18 cellular contexts compared by ENCODE assay signal in genomic region chr17:64158411-64158810, GRCh38.
"Had no signal": no experiment of that assay in that cellular context is flagged by ENCODE, and none has a peak within 500 bp of the region (broad histone marks: within the 10 kb centered on the region; RNA-seq: fewer than 3 reads in every experiment).

No MANE protein-coding gene starts in this region.

- H3K9me3 Mint-ChIP-seq: activated CD4-positive, alpha-beta memory T cell treated with anti-CD3 and anti-CD28 coated beads for 36 hours; activated naive CD8-positive, alpha-beta T cell treated with anti-CD3 and anti-CD28 coated beads for 36 hours; activated T-cell treated with anti-CD3 and anti-CD28 coated beads, Interleukin-2, amount 50 U/mL, for 72 hours; brain; central memory CD8-positive, alpha-beta T cell; immature natural killer cell; naive thymus-derived CD8-positive, alpha-beta T cell had no signal

- DNase-seq: activated CD4-positive, alpha-beta memory T cell treated with anti-CD3 and anti-CD28 coated beads for 36 hours; activated gamma-delta T cell treated with Interleukin-2 at 50 U/mL for 16 hours; activated naive CD8-positive, alpha-beta T cell treated with anti-CD3 and anti-CD28 coated beads for 36 hours; activated T-cell treated with anti-CD3 and anti-CD28 coated beads, Interleukin-2, amount 50 U/mL, for 72 hours; amygdala; effector memory CD4-positive, alpha-beta T cell; foreskin keratinocyte; immature natural killer cell; left colon; mammary epithelial cell; mucosa of descending colon; naive thymus-derived CD8-positive, alpha-beta T cell; occipital lobe; sigmoid colon; stimulated activated CD4-positive, alpha-beta T cell treated with anti-CD3 and anti-CD28 coated beads, Interleukin-12 subunit alpha, Interleukin-12 subunit beta, amount 100 ng/mL, for 4 hours; stimulated activated CD4-positive, alpha-beta T cell treated with anti-CD3 and anti-CD28 coated beads, Interleukin-2, amount 100 ng/mL, for 24 hours had no signal

- H3K4me3 ChIP-seq: mucosa of descending colon, sigmoid colon had no signal

- ATAC-seq: activated T-cell treated with anti-CD3 and anti-CD28 coated beads, Interleukin-2, amount 50 U/mL, for 72 hours; foreskin keratinocyte; left colon; mucosa of descending colon; naive thymus-derived CD8-positive, alpha-beta T cell had no signal

- H3K27me3 Mint-ChIP-seq: activated CD4-positive, alpha-beta memory T cell treated with anti-CD3 and anti-CD28 coated beads for 36 hours; activated naive CD8-positive, alpha-beta T cell treated with anti-CD3 and anti-CD28 coated beads for 36 hours; brain; central memory CD8-positive, alpha-beta T cell; naive thymus-derived CD8-positive, alpha-beta T cell had no signal

- H3K4me3 Mint-ChIP-seq: activated CD4-positive, alpha-beta memory T cell treated with anti-CD3 and anti-CD28 coated beads for 36 hours; activated naive CD8-positive, alpha-beta T cell treated with anti-CD3 and anti-CD28 coated beads for 36 hours; activated T-cell treated with anti-CD3 and anti-CD28 coated beads, Interleukin-2, amount 50 U/mL, for 72 hours; central memory CD8-positive, alpha-beta T cell; immature natural killer cell; naive thymus-derived CD8-positive, alpha-beta T cell had no signal

- H3K27ac ChIP-seq: foreskin keratinocyte, sigmoid colon had no signal

- H3K27me3 ChIP-seq: foreskin keratinocyte, sigmoid colon had no signal

- H3K9me3 ChIP-seq: mucosa of descending colon, sigmoid colon had no signal

- H3K27ac Mint-ChIP-seq: activated CD4-positive, alpha-beta memory T cell treated with anti-CD3 and anti-CD28 coated beads for 36 hours; activated naive CD8-positive, alpha-beta T cell treated with anti-CD3 and anti-CD28 coated beads for 36 hours; activated T-cell treated with anti-CD3 and anti-CD28 coated beads, Interleukin-2, amount 50 U/mL, for 72 hours; immature natural killer cell had no signal

- H3K4me1 Mint-ChIP-seq: activated naive CD8-positive, alpha-beta T cell treated with anti-CD3 and anti-CD28 coated beads for 36 hours; immature natural killer cell had no signal
